Comparison of ENCODE assay signal across 15 cellular contexts in genomic region chr2:126752876-126753275, GRCh38.
DNase-seq lines count a peak whose midpoint lies in the region; ATAC-seq and TF ChIP-seq lines count a peak whose summit lies in the region.
"Had no signal": no experiment of that assay in that cellular context is flagged by ENCODE, and none has a peak within 500 bp of the region (broad histone marks: within the 10 kb centered on the region; RNA-seq: fewer than 3 reads in every experiment).

No MANE protein-coding gene starts in this region.

- H3K14ac ChIP-seq in neuronal stem cell (ENCODE audit: low read length): no peak overlapping the region

- H4K91ac ChIP-seq in neuronal stem cell (ENCODE audit: low read depth, low read length, poor library complexity): no peak overlapping the region

- no peak overlapping the region for H2AFZ ChIP-seq in neuronal stem cell (ENCODE audit: low read length)

- H3K4me3 ChIP-seq in right atrium auricular region: no peak overlapping the region
- no peak overlapping the region for H3K4me3 ChIP-seq in neuronal stem cell (ENCODE audit: low read length in 2 of 2)
- H3K4me3 ChIP-seq: GM12878 had no signal

- no peak for ATAC-seq in left cardiac atrium
- no peak for ATAC-seq in HG03039 (IDR thresholded peaks at IDR 0.05; ENCODE audit: unreplicated experiment)
- ATAC-seq: GM12878 had no signal

- no peak overlapping the region for H3K9ac ChIP-seq in neuronal stem cell (ENCODE audit: low read depth, low read length, poor library complexity)

- H3K4me1 ChIP-seq in right atrium auricular region (no peaks in the 10 kb centered on the region), neuronal stem cell (ENCODE audit: control insufficient read depth in 2 of 2, insufficient read depth in 1 of 2, low read depth in 1 of 2, low read length in 2 of 2) (no peaks in the 10 kb centered on the region)

- H3K27ac ChIP-seq in right atrium auricular region: no peak overlapping the region
- H3K27ac ChIP-seq in neuronal stem cell (replicated peaks; ENCODE audit: low read length): no peak overlapping the region
- H3K27ac ChIP-seq: C4-2B had no signal

- H2BK15ac ChIP-seq in neuronal stem cell (ENCODE audit: low read length): no peak overlapping the region

- no peaks in the 10 kb centered on the region for H3K79me1 ChIP-seq in neuronal stem cell (ENCODE audit: low read depth, low read length)

- WGBS in neuronal stem cell (ENCODE audit: extremely low coverage in 2 of 2, insufficient read length in 2 of 2, insufficient replicate concordance in 1 of 2), 2 donors: no CpG with 5 or more reads among the region's 4 CpGs

- H3K23ac ChIP-seq in neuronal stem cell (ENCODE audit: low read depth, low read length, poor library complexity): peak overlapping the region; percentile 56

- H4K8ac ChIP-seq in neuronal stem cell (ENCODE audit: low read depth, low read length): no peak overlapping the region

- H3K18ac ChIP-seq in neuronal stem cell (ENCODE audit: low read length): peak overlapping the region; percentile 70

- H2BK5ac ChIP-seq in neuronal stem cell (ENCODE audit: low read length): no peak overlapping the region

- H3K36me3 ChIP-seq in right atrium auricular region (no peaks in the 10 kb centered on the region), neuronal stem cell (replicated peaks in 1 of 2; ENCODE audit: control insufficient read depth in 2 of 2, insufficient read depth in 2 of 2, low read length in 2 of 2) (no peaks in the 10 kb centered on the region)

- no peak overlapping the region for H2BK12ac ChIP-seq in neuronal stem cell (ENCODE audit: low read length)

- no peak overlapping the region for H3K4ac ChIP-seq in neuronal stem cell (ENCODE audit: low read length)

- H2AK5ac ChIP-seq in neuronal stem cell (ENCODE audit: low read depth, low read length): no peak overlapping the region

- DNase-seq in right atrium auricular region (ENCODE audit: low spot score): peak; percentile 40
- DNase-seq in left cardiac atrium: no peak
- DNase-seq in islet precursor cell: peak; percentile 24
- DNase-seq in neuronal stem cell (ENCODE audit: low spot score): no peak
- DNase-seq in T1000 (lab: John Stamatoyannopoulos, UW): no peak
- no peak for DNase-seq in stimulated activated naive CD4-positive, alpha-beta T cell treated with Interleukin-2 at 50 U/mL for 16 hours (lab: John Stamatoyannopoulos, UW)
- no peak for DNase-seq in OCI-M1 (lab: John Stamatoyannopoulos, UW)
- DNase-seq: ACHN; CD4-positive, alpha-beta memory T cell; DMS79; HCEC 1CT; HFFc6 had no signal

- H3K27me3 ChIP-seq in right atrium auricular region: no peaks in the 10 kb centered on the region
- no peaks in the 10 kb centered on the region for H3K27me3 ChIP-seq in neuronal stem cell (ENCODE audit: control insufficient read depth in 3 of 3, insufficient read depth in 3 of 3, low read depth in 1 of 3, low read length in 3 of 3)

- intact Hi-C loops in left cardiac atrium (cut with DNase I): no loop called here

- TF ChIP-seq CTCF in right atrium auricular region (IDR thresholded peaks at IDR 0.05): no peak

- H3K9me3 ChIP-seq in right atrium auricular region (no peaks in the 10 kb centered on the region), neuronal stem cell (replicated peaks in 1 of 2; ENCODE audit: control insufficient read depth in 2 of 2, insufficient read depth in 1 of 2, low read depth in 1 of 2, low read length in 2 of 2) (peaks cover 0 to 2% of the 10 kb centered on the region in 2 donors)

- peak overlapping the region; percentile 21 for H2BK120ac ChIP-seq in neuronal stem cell (ENCODE audit: low read depth, low read length)

- no peak overlapping the region for H3K4me2 ChIP-seq in neuronal stem cell (ENCODE audit: insufficient read depth, low read length, poor library complexity, severe bottlenecking)

Comparison
In these comparisons a context has a peak if more than half of its experiments do, and no peak if none do; other contexts are left out.
1. DNase-seq: peak in right atrium auricular region (single experiment) and islet precursor cell (single experiment); none in left cardiac atrium (single experiment), neuronal stem cell (single experiment), T1000 (single experiment), stimulated activated naive CD4-positive, alpha-beta T cell treated with Interleukin-2 at 50 U/mL for 16 hours (single experiment) and OCI-M1 (single experiment).